1 cellular context compared by ENCODE assay signal in genomic region chr15:85751731-85752421, GRCh38.
TF ChIP-seq lines count a peak whose summit lies in the region.

No MANE protein-coding gene starts in this region.

TF ChIP-seq in H1, 55 proteins besides CTCF, POLR2A, EP300 and RAD21:
- TF ChIP-seq SAP30 (IDR thresholded peaks at IDR 0.05; ENCODE audit: insufficient read depth, insufficient replicate concordance, low read length) (no peak), KDM4A (IDR thresholded peaks at IDR 0.05; ENCODE audit: low read depth, low read length, severe bottlenecking) (peak; percentile 19), ASH2L (IDR thresholded peaks at IDR 0.05; ENCODE audit: low read length) (peak; percentile 52)
